1 cellular context compared by ENCODE assay signal in the genomic region with DNA sequence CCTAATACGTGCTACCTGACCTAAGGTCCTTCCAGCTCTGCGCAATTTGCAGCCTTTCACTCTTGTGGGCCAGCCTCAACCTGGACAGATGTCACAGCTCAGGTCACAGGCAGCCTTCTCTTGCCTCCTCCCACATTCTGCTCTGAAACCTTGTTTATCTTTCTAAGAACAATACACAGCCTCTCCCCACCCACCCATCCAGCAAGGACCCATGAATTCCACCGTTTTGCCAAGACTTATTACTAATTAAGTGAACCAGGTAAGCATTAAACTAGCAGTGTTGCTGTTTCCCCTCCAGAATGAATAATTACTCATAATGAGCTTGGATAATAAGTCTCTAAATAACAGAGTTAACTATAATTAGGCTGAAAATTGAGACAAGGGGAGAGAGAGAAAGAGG.
TF ChIP-seq lines count a peak whose summit lies in the region.

No MANE protein-coding gene starts in this region.

TF ChIP-seq in K562, 482 proteins besides CTCF, POLR2A, EP300 and RAD21 (continued from another document):
- TF ChIP-seq, protein P1, sequence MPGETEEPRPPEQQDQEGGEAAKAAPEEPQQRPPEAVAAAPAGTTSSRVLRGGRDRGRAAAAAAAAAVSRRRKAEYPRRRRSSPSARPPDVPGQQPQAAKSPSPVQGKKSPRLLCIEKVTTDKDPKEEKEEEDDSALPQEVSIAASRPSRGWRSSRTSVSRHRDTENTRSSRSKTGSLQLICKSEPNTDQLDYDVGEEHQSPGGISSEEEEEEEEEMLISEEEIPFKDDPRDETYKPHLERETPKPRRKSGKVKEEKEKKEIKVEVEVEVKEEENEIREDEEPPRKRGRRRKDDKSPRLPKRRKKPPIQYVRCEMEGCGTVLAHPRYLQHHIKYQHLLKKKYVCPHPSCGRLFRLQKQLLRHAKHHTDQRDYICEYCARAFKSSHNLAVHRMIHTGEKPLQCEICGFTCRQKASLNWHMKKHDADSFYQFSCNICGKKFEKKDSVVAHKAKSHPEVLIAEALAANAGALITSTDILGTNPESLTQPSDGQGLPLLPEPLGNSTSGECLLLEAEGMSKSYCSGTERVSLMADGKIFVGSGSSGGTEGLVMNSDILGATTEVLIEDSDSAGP (CRISPR knock-in tag; IDR thresholded peaks at IDR 0.05): no peak
- TF ChIP-seq, protein P2, sequence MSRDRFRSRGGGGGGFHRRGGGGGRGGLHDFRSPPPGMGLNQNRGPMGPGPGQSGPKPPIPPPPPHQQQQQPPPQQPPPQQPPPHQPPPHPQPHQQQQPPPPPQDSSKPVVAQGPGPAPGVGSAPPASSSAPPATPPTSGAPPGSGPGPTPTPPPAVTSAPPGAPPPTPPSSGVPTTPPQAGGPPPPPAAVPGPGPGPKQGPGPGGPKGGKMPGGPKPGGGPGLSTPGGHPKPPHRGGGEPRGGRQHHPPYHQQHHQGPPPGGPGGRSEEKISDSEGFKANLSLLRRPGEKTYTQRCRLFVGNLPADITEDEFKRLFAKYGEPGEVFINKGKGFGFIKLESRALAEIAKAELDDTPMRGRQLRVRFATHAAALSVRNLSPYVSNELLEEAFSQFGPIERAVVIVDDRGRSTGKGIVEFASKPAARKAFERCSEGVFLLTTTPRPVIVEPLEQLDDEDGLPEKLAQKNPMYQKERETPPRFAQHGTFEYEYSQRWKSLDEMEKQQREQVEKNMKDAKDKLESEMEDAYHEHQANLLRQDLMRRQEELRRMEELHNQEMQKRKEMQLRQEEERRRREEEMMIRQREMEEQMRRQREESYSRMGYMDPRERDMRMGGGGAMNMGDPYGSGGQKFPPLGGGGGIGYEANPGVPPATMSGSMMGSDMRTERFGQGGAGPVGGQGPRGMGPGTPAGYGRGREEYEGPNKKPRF (IDR thresholded peaks at IDR 0.05; ENCODE audit: low read depth, low read length): no peak
- TF ChIP-seq LARP7 (IDR thresholded peaks at IDR 0.05) (no peak), FOXA1 (IDR thresholded peaks at IDR 0.05; ENCODE audit: borderline replicate concordance) (no peak), SP1 (CRISPR knock-in tag; IDR thresholded peaks at IDR 0.05) (no peak), RFX5 (IDR thresholded peaks at IDR 0.05; ENCODE audit: low read depth, low read length) (no peak), SOX6 (IDR thresholded peaks at IDR 0.05) (peak; percentile 70), ZNF79 (CRISPR knock-in tag; IDR thresholded peaks at IDR 0.05; ENCODE audit: low read depth) (no peak), SMARCA4 (IDR thresholded peaks at IDR 0.05) (no peak), TCF3 (CRISPR knock-in tag; IDR thresholded peaks at IDR 0.05) (0 out of 2 replicates have a peak, but pooled peaks have one; percentile 8), FOXK2 (conservative IDR thresholded peaks at IDR 0.05 in 1 of 2, IDR thresholded peaks at IDR 0.05 in 1 of 2; ENCODE audit: low read depth in 2 of 2) (peak; percentile 91 to 92), POLR2B (IDR thresholded peaks at IDR 0.05; ENCODE audit: low read depth, partially characterized antibody) (no peak), EGR1 (conservative IDR thresholded peaks at IDR 0.05) (0 out of 2 replicates have a peak, but pooled peaks have one; percentile 10)
- TF ChIP-seq, protein P3, sequence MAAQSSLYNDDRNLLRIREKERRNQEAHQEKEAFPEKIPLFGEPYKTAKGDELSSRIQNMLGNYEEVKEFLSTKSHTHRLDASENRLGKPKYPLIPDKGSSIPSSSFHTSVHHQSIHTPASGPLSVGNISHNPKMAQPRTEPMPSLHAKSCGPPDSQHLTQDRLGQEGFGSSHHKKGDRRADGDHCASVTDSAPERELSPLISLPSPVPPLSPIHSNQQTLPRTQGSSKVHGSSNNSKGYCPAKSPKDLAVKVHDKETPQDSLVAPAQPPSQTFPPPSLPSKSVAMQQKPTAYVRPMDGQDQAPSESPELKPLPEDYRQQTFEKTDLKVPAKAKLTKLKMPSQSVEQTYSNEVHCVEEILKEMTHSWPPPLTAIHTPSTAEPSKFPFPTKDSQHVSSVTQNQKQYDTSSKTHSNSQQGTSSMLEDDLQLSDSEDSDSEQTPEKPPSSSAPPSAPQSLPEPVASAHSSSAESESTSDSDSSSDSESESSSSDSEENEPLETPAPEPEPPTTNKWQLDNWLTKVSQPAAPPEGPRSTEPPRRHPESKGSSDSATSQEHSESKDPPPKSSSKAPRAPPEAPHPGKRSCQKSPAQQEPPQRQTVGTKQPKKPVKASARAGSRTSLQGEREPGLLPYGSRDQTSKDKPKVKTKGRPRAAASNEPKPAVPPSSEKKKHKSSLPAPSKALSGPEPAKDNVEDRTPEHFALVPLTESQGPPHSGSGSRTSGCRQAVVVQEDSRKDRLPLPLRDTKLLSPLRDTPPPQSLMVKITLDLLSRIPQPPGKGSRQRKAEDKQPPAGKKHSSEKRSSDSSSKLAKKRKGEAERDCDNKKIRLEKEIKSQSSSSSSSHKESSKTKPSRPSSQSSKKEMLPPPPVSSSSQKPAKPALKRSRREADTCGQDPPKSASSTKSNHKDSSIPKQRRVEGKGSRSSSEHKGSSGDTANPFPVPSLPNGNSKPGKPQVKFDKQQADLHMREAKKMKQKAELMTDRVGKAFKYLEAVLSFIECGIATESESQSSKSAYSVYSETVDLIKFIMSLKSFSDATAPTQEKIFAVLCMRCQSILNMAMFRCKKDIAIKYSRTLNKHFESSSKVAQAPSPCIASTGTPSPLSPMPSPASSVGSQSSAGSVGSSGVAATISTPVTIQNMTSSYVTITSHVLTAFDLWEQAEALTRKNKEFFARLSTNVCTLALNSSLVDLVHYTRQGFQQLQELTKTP (IDR thresholded peaks at IDR 0.05; ENCODE audit: low read depth in 1 of 2, partially characterized antibody in 2 of 2): peak in 1 of 2 experiments; percentile 54
- TF ChIP-seq, protein P4, sequence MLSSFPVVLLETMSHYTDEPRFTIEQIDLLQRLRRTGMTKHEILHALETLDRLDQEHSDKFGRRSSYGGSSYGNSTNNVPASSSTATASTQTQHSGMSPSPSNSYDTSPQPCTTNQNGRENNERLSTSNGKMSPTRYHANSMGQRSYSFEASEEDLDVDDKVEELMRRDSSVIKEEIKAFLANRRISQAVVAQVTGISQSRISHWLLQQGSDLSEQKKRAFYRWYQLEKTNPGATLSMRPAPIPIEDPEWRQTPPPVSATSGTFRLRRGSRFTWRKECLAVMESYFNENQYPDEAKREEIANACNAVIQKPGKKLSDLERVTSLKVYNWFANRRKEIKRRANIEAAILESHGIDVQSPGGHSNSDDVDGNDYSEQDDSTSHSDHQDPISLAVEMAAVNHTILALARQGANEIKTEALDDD (IDR thresholded peaks at IDR 0.05): peak; percentile 65
